In the genomic region with DNA sequence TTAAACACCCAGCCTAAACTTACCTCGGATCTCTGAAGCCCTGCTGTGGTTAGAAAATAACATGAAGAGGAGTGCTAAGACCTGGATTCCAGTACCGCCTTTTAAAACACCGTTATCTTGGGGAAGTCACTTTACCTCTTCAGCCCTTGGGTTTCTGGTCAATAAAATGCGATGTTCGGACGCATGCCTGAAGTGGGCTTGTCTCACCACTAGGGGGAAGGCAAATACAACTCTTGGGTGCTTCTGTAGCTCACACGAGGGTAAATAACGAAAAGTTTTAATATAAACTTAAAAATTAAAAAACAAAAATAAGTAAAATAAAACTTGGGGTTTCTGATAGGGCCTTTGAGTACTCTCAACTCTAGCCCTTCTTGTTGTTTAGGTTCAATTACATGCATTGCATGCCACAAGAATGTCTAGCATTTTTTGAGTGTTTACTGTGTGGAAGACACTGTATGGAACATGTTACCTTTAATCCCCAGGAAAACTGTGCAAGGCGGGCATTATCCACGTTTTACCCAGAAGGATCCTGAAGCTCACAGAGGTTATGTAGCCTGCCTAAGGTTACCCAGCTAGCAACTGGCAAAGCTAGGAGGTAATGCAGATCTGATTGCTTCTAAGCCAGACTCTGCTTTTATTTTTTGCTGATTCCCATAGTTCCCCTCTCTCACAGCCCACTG, we compare ENCODE assay signal across 8 cellular contexts.
DNase-seq lines count a peak whose midpoint lies in the region; TF ChIP-seq lines count a peak whose summit lies in the region.

No MANE protein-coding gene starts in this region.

- H3K4me3 Mint-ChIP-seq in activated naive CD4-positive, alpha-beta T cell treated with anti-CD3 and anti-CD28 coated beads, Interleukin-2, amount 10 ng/mL, durations not matched to agents 7 days and 5 days, result peak overlapping the region; percentile 33

- H3K27ac Mint-ChIP-seq in activated naive CD4-positive, alpha-beta T cell treated with anti-CD3 and anti-CD28 coated beads, Interleukin-2, amount 10 ng/mL, durations not matched to agents 7 days and 5 days, result peak overlapping the region; percentile 30

- H3K9me3 Mint-ChIP-seq in activated naive CD4-positive, alpha-beta T cell treated with anti-CD3 and anti-CD28 coated beads, Interleukin-2, amount 10 ng/mL, durations not matched to agents 7 days and 5 days, result no peaks in the 10 kb centered on the region

- peaks cover 6% of the 10 kb centered on the region; the same call in 1 of the 2 replicates for H3K4me1 ChIP-seq in SJCRH30

- intact Hi-C loops in posterior cingulate gyrus (cut with DNase I), result loop anchor here (1.0 to 2.0 kb wide), 2 partner anchors 597 to 1026 kb away; no protein-coding TSS in a partner anchor

- H3K4me1 Mint-ChIP-seq in activated naive CD4-positive, alpha-beta T cell treated with anti-CD3 and anti-CD28 coated beads, Interleukin-2, amount 10 ng/mL, durations not matched to agents 7 days and 5 days, result peaks cover 26% of the 10 kb centered on the region

- CTCF ChIA-PET in activated naive CD4-positive, alpha-beta T cell treated with anti-CD3 and anti-CD28 coated beads, Interleukin-2, amount 10 ng/mL, durations not matched to agents 7 days and 5 days (lab: Charles Lee), result interaction anchor here (0.6 to 6.3 kb wide), 20 partner anchors 9 to 1127 kb away, joined by 3 to 58 read pairs (median 3); no protein-coding TSS in a partner anchor

- no peaks in the 10 kb centered on the region for H3K9me3 ChIP-seq in SJCRH30 (replicated peaks)

- H3K4me3 ChIP-seq in H7 (ENCODE audit: insufficient read depth, low read depth, low read length) (no peak overlapping the region), SJCRH30 (peak overlapping the region; percentile 12; the same call in 1 of the 2 replicates)

- H3K27me3 ChIP-seq in H7 (ENCODE audit: control insufficient read depth, insufficient read depth, low read length), result no peaks in the 10 kb centered on the region
- no peaks in the 10 kb centered on the region for H3K27me3 ChIP-seq in SJCRH30

- H3K36me3 ChIP-seq in H7 (replicated peaks; ENCODE audit: control insufficient read depth, insufficient read depth, low read length) (no peaks in the 10 kb centered on the region), SJCRH30 (no peaks in the 10 kb centered on the region)

- H3K27ac ChIP-seq in SJCRH30, result no peak overlapping the region

- H3K27me3 Mint-ChIP-seq in activated naive CD4-positive, alpha-beta T cell treated with anti-CD3 and anti-CD28 coated beads, Interleukin-2, amount 10 ng/mL, durations not matched to agents 7 days and 5 days, result no peaks in the 10 kb centered on the region

- H3K36me3 Mint-ChIP-seq in activated naive CD4-positive, alpha-beta T cell treated with anti-CD3 and anti-CD28 coated beads, Interleukin-2, amount 10 ng/mL, durations not matched to agents 7 days and 5 days, result no peaks in the 10 kb centered on the region

- TF ChIP-seq CTCF in GM12801 (IDR thresholded peaks at IDR 0.05; ENCODE audit: extremely low read depth, insufficient read length), result peak; percentile 41

- peak; percentile 44 for DNase-seq in H7
- peak; percentile 74 for DNase-seq in LoVo (ENCODE audit: low spot score)
- DNase-seq in SJCRH30, result peak; percentile 46 to 78
- peak; percentile 68 for DNase-seq in activated naive CD4-positive, alpha-beta T cell treated with anti-CD3 and anti-CD28 coated beads, Interleukin-2, amount 10 ng/mL, durations not matched to agents 7 days and 5 days
- DNase-seq in glomerular visceral epithelial cell (ENCODE audit: extremely low spot score), result peak; percentile 65
- DNase-seq in posterior cingulate gyrus, result peak; percentile 31 to 92 (median 64)
- no peak for DNase-seq in 8988T
